Comparison of ENCODE assay signal across 8 cellular contexts in genomic region chr18:63979409-63979908, GRCh38. TPM values are rescaled to one million over a fixed set of nuclear protein-coding genes. Genes with fewer than 3 reads are reported as not detected.
DNase-seq lines count a peak whose midpoint lies in the region; ATAC-seq and TF ChIP-seq lines count a peak whose summit lies in the region.

No MANE protein-coding gene starts in this region.

- peak overlapping the region; percentile 98 for H2AFZ ChIP-seq in OCI-LY3 (ENCODE audit: low read depth, low read length)

- H3K4me3 ChIP-seq in DOHH2 (ENCODE audit: low read length) (no peak overlapping the region), OCI-LY3 (ENCODE audit: low read length) (peak overlapping the region; percentile 66)

- H3F3A ChIP-seq in DOHH2 (ENCODE audit: control insufficient read depth, insufficient read depth), result 0 out of 2 replicates have a peak, but pooled peaks cover 3% of the 10 kb centered on the region

- H3K79me2 ChIP-seq in DOHH2 (ENCODE audit: control insufficient read depth, low read length) (no peaks in the 10 kb centered on the region), OCI-LY3 (ENCODE audit: low read length) (no peaks in the 10 kb centered on the region)

- peak overlapping the region; percentile 48 for H3K9ac ChIP-seq in OCI-LY3 (ENCODE audit: low read length)

- intact Hi-C loops in left ventricle myocardium superior (cut with micrococcal nuclease), result no loop called here

- no peak overlapping the region for H3K27ac ChIP-seq in DOHH2 (ENCODE audit: low read depth, low read length)
- H3K27ac ChIP-seq in OCI-LY3 (ENCODE audit: low read length), result no peak overlapping the region

- no peaks in the 10 kb centered on the region for H3K27me3 ChIP-seq in DOHH2 (ENCODE audit: control insufficient read depth, low read length)
- H3K27me3 ChIP-seq in OCI-LY3 (ENCODE audit: low read depth, low read length), result no peaks in the 10 kb centered on the region

- ATAC-seq in GM19467 (IDR thresholded peaks at IDR 0.05; ENCODE audit: unreplicated experiment) (peak; percentile 72), left ventricle myocardium superior (peak; percentile 89), HG03135 (IDR thresholded peaks at IDR 0.05; ENCODE audit: unreplicated experiment) (no peak)

- peaks cover 21% of the 10 kb centered on the region for H3K4me1 ChIP-seq in DOHH2 (ENCODE audit: control insufficient read depth, low read length)
- H3K4me1 ChIP-seq in OCI-LY3 (ENCODE audit: low read length), result peaks cover 45% of the 10 kb centered on the region

- DNase-seq in HK-2 (ENCODE audit: unreplicated experiment) (peak; percentile 11), amniotic stem cell (lab: John Stamatoyannopoulos, UW) (peak; percentile 38), left ventricle myocardium superior (no peak), renal cortical epithelial cell (ENCODE audit: low read depth) (peak; percentile 77)

- H3K9me3 ChIP-seq in DOHH2 (ENCODE audit: control insufficient read depth, insufficient read depth, low read length), result no peaks in the 10 kb centered on the region
- H3K9me3 ChIP-seq in OCI-LY3 (ENCODE audit: insufficient read depth, low read length), result no peaks in the 10 kb centered on the region

- H4K20me1 ChIP-seq in DOHH2 (ENCODE audit: control insufficient read depth, insufficient read depth, low read depth, low read length), result no peaks in the 10 kb centered on the region
- H4K20me1 ChIP-seq in OCI-LY3 (ENCODE audit: insufficient read depth, low read length), result no peaks in the 10 kb centered on the region

- H3K36me3 ChIP-seq in DOHH2 (ENCODE audit: control insufficient read depth, low read length) (no peaks in the 10 kb centered on the region), OCI-LY3 (replicated peaks; ENCODE audit: low read depth, low read length) (no peaks in the 10 kb centered on the region)

- H3K4me2 ChIP-seq in DOHH2 (ENCODE audit: low read length) (0 out of 2 replicates have a peak overlapping the region, but pooled peaks have one; percentile 2), OCI-LY3 (ENCODE audit: low read length) (peak overlapping the region; percentile 83)

- H3K9me2 ChIP-seq in DOHH2 (replicated peaks; ENCODE audit: control insufficient read depth, low read length), result no peaks in the 10 kb centered on the region

- TF ChIP-seq CTCF in DOHH2 (IDR thresholded peaks at IDR 0.05; ENCODE audit: low read depth, low read length, poor library complexity, severe bottlenecking) (peak; percentile 89), OCI-LY3 (IDR thresholded peaks at IDR 0.05; ENCODE audit: low read depth, low read length) (peak; percentile 100)

RNA-seq across cellular contexts. Expression of gene SERPINB8, which starts 9.6 kb away (rescaled TPM):
- 1.3 TPM for total RNA-seq in left ventricle myocardium superior
- total RNA-seq in renal cortical epithelial cell, result 20.9 and 30.9 TPM in 2 replicates

RNA-seq across cellular contexts. Expression of gene HMSD, which starts 30.4 kb away (rescaled TPM):
- total RNA-seq in left ventricle myocardium superior (1.2 TPM), renal cortical epithelial cell (0.17 TPM in 1 of 2 replicates, not detected in the other)
